Comparison of ENCODE assay signal across 23 cellular contexts in genomic region chr2:63719052-63719451, GRCh38.
"Had no signal": no experiment of that assay in that cellular context is flagged by ENCODE, and none has a peak within 500 bp of the region (broad histone marks: within the 10 kb centered on the region; RNA-seq: fewer than 3 reads in every experiment).

No MANE protein-coding gene starts in this region.

- FAIRE-seq: colon, islet of Langerhans had no signal

- H3K36me3 ChIP-seq: breast epithelium, esophagus squamous epithelium, gastroesophageal sphincter, sigmoid colon, uterus had no signal

- H3K4me3 ChIP-seq: breast epithelium, esophagus squamous epithelium, gastroesophageal sphincter, sigmoid colon, testis, uterus had no signal

- H3K27ac ChIP-seq: breast epithelium, esophagus squamous epithelium, gastroesophageal sphincter, sigmoid colon, testis had no signal

- ATAC-seq: gastroesophageal sphincter; left cardiac atrium; stimulated activated naive B cell treated with anti-CD40 and anti-IgM and Interleukin-4, amounts not matched to agents 10 μg/mL and 1 μg/mL and 100 μg/mL, for 72 hours had no signal

- H3K4me1 ChIP-seq: breast epithelium, esophagus squamous epithelium, gastroesophageal sphincter, sigmoid colon, testis, uterus had no signal

- H3K27me3 ChIP-seq: breast epithelium, esophagus squamous epithelium, gastroesophageal sphincter, sigmoid colon, testis, uterus had no signal

- H3K9me3 ChIP-seq: breast epithelium, esophagus squamous epithelium, gastroesophageal sphincter, sigmoid colon, testis, uterus had no signal

- DNase-seq: activated CD4-positive, alpha-beta T cell treated with anti-CD3 and anti-CD28 coated beads, Interleukin-2, amount 50 U/mL, for 4 hours; activated CD8-positive, alpha-beta memory T cell treated with anti-CD3 and anti-CD28 coated beads for 24 hours; activated CD8-positive, alpha-beta memory T cell treated with anti-CD3 and anti-CD28 coated beads, Interleukin-2, amount 50 U/mL, for 4 hours; activated naive CD4-positive, alpha-beta T cell treated with Interleukin-2 at 50 U/mL for 16 hours; activated naive CD8-positive, alpha-beta T cell treated with anti-CD3 and anti-CD28 coated beads for 36 hours; activated T-cell treated with anti-CD3 and anti-CD28 coated beads, Interleukin-2, amount 50 U/mL, for 24 hours; amniotic stem cell; esophagus squamous epithelium; head of caudate nucleus; left cardiac atrium; occipital lobe; posterior cingulate gyrus; sigmoid colon; stimulated activated CD4-positive, alpha-beta T cell treated with anti-CD3 and anti-CD28 coated beads, Interleukin-2, amount 100 ng/mL, for 48 hours; stimulated activated CD8-positive, alpha-beta memory T cell treated with anti-CD3 and anti-CD28 coated beads, Interleukin-4, amount 100 ng/mL, for 48 hours; stimulated activated naive B cell treated with anti-CD40 and anti-IgM and Interleukin-4, amounts not matched to agents 10 μg/mL and 1 μg/mL and 100 μg/mL, for 72 hours; testis; trophoblast cell; uterus had no signal
